Comparison of ENCODE assay signal across 1 cellular context in the genomic region with DNA sequence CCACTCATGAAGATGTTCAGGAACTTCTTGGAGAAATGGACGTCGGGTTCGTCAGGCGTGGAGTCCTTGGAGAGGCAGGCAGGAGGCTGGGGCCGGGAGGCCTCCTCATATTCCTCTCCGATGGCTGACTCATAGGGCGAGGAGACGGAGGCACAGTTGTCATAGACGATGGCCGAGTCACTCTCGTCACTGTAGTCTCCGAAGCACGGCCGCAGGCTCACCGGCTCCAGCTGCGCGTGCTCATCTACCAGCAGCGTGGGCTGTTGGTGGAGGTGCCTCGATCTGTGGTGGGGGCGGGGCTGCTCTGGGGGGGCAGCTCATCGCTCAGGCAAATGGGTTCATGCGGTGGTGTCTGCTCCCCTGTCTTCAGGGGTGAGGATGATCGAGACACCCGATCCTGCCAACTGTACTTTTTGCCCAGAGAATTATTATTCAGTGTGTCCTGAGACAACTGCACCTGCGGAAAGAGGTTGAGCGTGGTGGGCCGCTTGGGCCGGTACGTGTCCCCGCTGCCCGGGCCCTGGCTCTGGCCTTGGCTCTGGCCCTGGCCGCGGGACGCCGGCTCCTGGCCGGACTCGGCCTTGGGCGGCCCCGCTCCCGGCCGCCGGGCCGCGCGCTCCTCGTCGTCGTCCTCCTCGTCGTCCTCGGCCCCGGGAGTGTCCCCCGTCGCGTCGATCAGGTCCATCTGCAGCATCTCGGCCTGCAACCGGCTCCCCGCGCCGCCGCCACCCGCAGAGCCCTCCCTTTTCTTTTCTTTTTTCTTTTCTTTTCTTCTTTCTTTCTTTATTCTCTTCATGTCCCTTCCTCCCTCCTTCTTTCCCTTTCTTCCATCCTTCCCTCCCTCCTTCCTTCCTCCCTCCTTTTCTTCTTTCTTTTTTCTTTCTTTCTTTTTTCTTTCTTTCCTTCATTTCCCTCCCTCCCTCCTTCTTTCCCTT.
A peak's percentile ranks its signal among the peaks of the same experiment; 100 is the strongest.
TF ChIP-seq lines count a peak whose summit lies in the region.

No MANE protein-coding gene starts in this region.

TF ChIP-seq in HepG2, 621 proteins besides CTCF, POLR2A, EP300 and RAD21:
- TF ChIP-seq, protein P1, sequence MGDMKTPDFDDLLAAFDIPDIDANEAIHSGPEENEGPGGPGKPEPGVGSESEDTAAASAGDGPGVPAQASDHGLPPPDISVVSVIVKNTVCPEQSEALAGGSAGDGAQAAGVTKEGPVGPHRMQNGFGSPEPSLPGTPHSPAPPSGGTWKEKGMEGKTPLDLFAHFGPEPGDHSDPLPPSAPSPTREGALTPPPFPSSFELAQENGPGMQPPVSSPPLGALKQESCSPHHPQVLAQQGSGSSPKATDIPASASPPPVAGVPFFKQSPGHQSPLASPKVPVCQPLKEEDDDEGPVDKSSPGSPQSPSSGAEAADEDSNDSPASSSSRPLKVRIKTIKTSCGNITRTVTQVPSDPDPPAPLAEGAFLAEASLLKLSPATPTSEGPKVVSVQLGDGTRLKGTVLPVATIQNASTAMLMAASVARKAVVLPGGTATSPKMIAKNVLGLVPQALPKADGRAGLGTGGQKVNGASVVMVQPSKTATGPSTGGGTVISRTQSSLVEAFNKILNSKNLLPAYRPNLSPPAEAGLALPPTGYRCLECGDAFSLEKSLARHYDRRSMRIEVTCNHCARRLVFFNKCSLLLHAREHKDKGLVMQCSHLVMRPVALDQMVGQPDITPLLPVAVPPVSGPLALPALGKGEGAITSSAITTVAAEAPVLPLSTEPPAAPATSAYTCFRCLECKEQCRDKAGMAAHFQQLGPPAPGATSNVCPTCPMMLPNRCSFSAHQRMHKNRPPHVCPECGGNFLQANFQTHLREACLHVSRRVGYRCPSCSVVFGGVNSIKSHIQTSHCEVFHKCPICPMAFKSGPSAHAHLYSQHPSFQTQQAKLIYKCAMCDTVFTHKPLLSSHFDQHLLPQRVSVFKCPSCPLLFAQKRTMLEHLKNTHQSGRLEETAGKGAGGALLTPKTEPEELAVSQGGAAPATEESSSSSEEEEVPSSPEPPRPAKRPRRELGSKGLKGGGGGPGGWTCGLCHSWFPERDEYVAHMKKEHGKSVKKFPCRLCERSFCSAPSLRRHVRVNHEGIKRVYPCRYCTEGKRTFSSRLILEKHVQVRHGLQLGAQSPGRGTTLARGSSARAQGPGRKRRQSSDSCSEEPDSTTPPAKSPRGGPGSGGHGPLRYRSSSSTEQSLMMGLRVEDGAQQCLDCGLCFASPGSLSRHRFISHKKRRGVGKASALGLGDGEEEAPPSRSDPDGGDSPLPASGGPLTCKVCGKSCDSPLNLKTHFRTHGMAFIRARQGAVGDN (CRISPR knock-in tag; IDR thresholded peaks at IDR 0.05): peak; percentile 6; the same call in 1 of the 2 replicates
- 0 out of 2 replicates have a peak, but pooled peaks have one; percentile 21 for TF ChIP-seq ZBTB38 (CRISPR knock-in tag; IDR thresholded peaks at IDR 0.05)
